ENCODE assay signal across 40 cellular contexts in the genomic region with DNA sequence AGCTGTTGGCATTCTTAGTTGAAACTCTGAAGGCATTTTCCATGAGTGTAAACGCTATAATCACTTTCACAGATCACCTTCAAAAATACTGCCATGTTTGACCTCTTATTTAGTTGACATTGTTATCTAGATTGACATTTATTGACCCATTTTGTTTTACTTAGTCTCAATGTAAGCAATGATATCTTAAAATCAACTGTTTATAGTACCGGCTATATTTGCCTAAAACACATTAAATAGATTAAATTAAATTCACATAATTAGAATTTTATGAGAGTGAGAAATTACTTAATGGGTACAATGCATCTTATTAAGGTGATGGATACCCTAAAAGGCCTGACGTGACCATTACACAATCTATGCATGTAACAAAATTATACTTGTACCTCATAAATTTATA.
"Had no signal": no experiment of that assay in that cellular context is flagged by ENCODE, and none has a peak within 500 bp of the region (broad histone marks: within the 10 kb centered on the region; RNA-seq: fewer than 3 reads in every experiment).

No MANE protein-coding gene starts in this region.

- ATAC-seq: activated CD4-positive, alpha-beta T cell treated with anti-CD3 and anti-CD28 coated beads for 36 hours; activated CD4-positive, CD25-positive, alpha-beta regulatory T cell treated with anti-CD3 and anti-CD28 coated beads, Interleukin-2, amount 50 U/mL, for 24 hours; activated CD8-positive, alpha-beta T cell treated with anti-CD3 and anti-CD28 coated beads, Interleukin-2, amount 10 ng/mL, durations not matched to agents 7 days and 5 days; activated naive CD8-positive, alpha-beta T cell treated with anti-CD3 and anti-CD28 coated beads, Interleukin-2, amount 50 U/mL, for 24 hours; activated T-cell treated with anti-CD3 and anti-CD28 coated beads, Interleukin-2, amount 50 U/mL, for 4 hours; activated T-cell treated with anti-CD3 and anti-CD28 coated beads, Interleukin-2, amount 50 U/mL, for 72 hours; activated T-helper 17 cell treated with anti-CD3 and anti-CD28 coated beads, Interleukin-2, amount 50 U/mL, for 72 hours; body of pancreas; WTC11 had no signal

- DNase-seq: activated CD4-positive, alpha-beta memory T cell treated with anti-CD3 and anti-CD28 coated beads, Interleukin-2, amount 10 ng/mL, durations not matched to agents 7 days and 5 days; activated CD4-positive, alpha-beta T cell treated with anti-CD3 and anti-CD28 coated beads for 1 hour; activated CD4-positive, alpha-beta T cell treated with anti-CD3 and anti-CD28 coated beads for 36 hours; activated CD4-positive, alpha-beta T cell treated with anti-CD3 and anti-CD28 coated beads for 48 hours; activated CD4-positive, alpha-beta T cell treated with anti-CD3 and anti-CD28 coated beads, Interleukin-2, amount 10 ng/mL, durations not matched to agents 7 days and 5 days; activated CD4-positive, alpha-beta T cell treated with anti-CD3 and anti-CD28 coated beads, Interleukin-2, amount 50 U/mL, for 48 hours; activated CD4-positive, CD25-positive, alpha-beta regulatory T cell; activated CD8-positive, alpha-beta memory T cell treated with anti-CD3 and anti-CD28 coated beads for 24 hours; activated CD8-positive, alpha-beta memory T cell treated with anti-CD3 and anti-CD28 coated beads, Interleukin-2, amount 50 U/mL, for 4 hours; activated CD8-positive, alpha-beta T cell treated with anti-CD3 and anti-CD28 coated beads, Interleukin-2, amount 10 ng/mL, durations not matched to agents 7 days and 5 days; activated effector memory CD4-positive, alpha-beta T cell treated with Interleukin-2 at 50 U/mL for 16 hours; activated gamma-delta T cell; activated naive CD4-positive, alpha-beta T cell treated with anti-CD3 and anti-CD28 coated beads, Interleukin-2, amount 10 ng/mL, durations not matched to agents 7 days and 5 days; activated naive CD4-positive, alpha-beta T cell treated with Interleukin-2 at 50 U/mL for 16 hours; activated naive CD8-positive, alpha-beta T cell treated with anti-CD3 and anti-CD28 coated beads, Interleukin-2, amount 10 ng/mL, durations not matched to agents 7 days and 5 days; activated naive CD8-positive, alpha-beta T cell treated with anti-CD3 and anti-CD28 coated beads, Interleukin-2, amount 50 U/mL, for 24 hours; activated T-cell treated with anti-CD3 and anti-CD28 coated beads for 4 hours; activated T-cell treated with anti-CD3 and anti-CD28 coated beads, Interleukin-2, amount 50 U/mL, for 1 hour; activated T-cell treated with anti-CD3 and anti-CD28 coated beads, Interleukin-2, amount 50 U/mL, for 4 hours; activated T-cell treated with anti-CD3 and anti-CD28 coated beads, Interleukin-2, amount 50 U/mL, for 72 hours; amygdala; anterior cingulate cortex; body of pancreas; brain microvascular endothelial cell; central memory CD4-positive, alpha-beta T cell; T-helper 1 cell; T-helper 2 cell; T-helper 9 cell; WERI-Rb-1 had no signal

- H3K27ac ChIP-seq: ascending aorta, body of pancreas, brain microvascular endothelial cell, breast epithelium, WERI-Rb-1 had no signal

- H3K27me3 Mint-ChIP-seq: activated CD4-positive, alpha-beta memory T cell treated with anti-CD3 and anti-CD28 coated beads, Interleukin-2, amount 10 ng/mL, durations not matched to agents 7 days and 5 days; activated CD4-positive, alpha-beta T cell treated with anti-CD3 and anti-CD28 coated beads for 36 hours; activated CD4-positive, alpha-beta T cell treated with anti-CD3 and anti-CD28 coated beads, Interleukin-2, amount 10 ng/mL, durations not matched to agents 7 days and 5 days; activated naive CD4-positive, alpha-beta T cell treated with anti-CD3 and anti-CD28 coated beads, Interleukin-2, amount 10 ng/mL, durations not matched to agents 7 days and 5 days; activated naive CD4-positive, alpha-beta T cell treated with anti-CD3 and anti-CD28 coated beads, Interleukin-2, amount 50 U/mL, for 24 hours; activated naive CD8-positive, alpha-beta T cell; activated naive CD8-positive, alpha-beta T cell treated with anti-CD3 and anti-CD28 coated beads, Interleukin-2, amount 10 ng/mL, durations not matched to agents 7 days and 5 days; activated naive CD8-positive, alpha-beta T cell treated with anti-CD3 and anti-CD28 coated beads, Interleukin-2, amount 50 U/mL, for 24 hours; activated T-helper 17 cell treated with anti-CD3 and anti-CD28 coated beads, Interleukin-2, amount 50 U/mL, for 72 hours had no signal

- H3K4me3 ChIP-seq: ascending aorta, body of pancreas, breast epithelium had no signal

- H3K4me1 Mint-ChIP-seq: activated CD4-positive, alpha-beta memory T cell treated with anti-CD3 and anti-CD28 coated beads, Interleukin-2, amount 10 ng/mL, durations not matched to agents 7 days and 5 days; activated CD4-positive, alpha-beta T cell treated with anti-CD3 and anti-CD28 coated beads for 36 hours; activated CD4-positive, alpha-beta T cell treated with anti-CD3 and anti-CD28 coated beads, Interleukin-2, amount 10 ng/mL, durations not matched to agents 7 days and 5 days; activated naive CD4-positive, alpha-beta T cell treated with anti-CD3 and anti-CD28 coated beads, Interleukin-2, amount 10 ng/mL, durations not matched to agents 7 days and 5 days; activated naive CD4-positive, alpha-beta T cell treated with anti-CD3 and anti-CD28 coated beads, Interleukin-2, amount 50 U/mL, for 24 hours; activated naive CD8-positive, alpha-beta T cell treated with anti-CD3 and anti-CD28 coated beads, Interleukin-2, amount 10 ng/mL, durations not matched to agents 7 days and 5 days; activated naive CD8-positive, alpha-beta T cell treated with anti-CD3 and anti-CD28 coated beads, Interleukin-2, amount 50 U/mL, for 24 hours; activated T-helper 17 cell treated with anti-CD3 and anti-CD28 coated beads, Interleukin-2, amount 50 U/mL, for 72 hours had no signal

- H3K9me3 Mint-ChIP-seq: activated CD4-positive, alpha-beta memory T cell treated with anti-CD3 and anti-CD28 coated beads, Interleukin-2, amount 10 ng/mL, durations not matched to agents 7 days and 5 days; activated CD4-positive, alpha-beta T cell treated with anti-CD3 and anti-CD28 coated beads, Interleukin-2, amount 10 ng/mL, durations not matched to agents 7 days and 5 days; activated naive CD4-positive, alpha-beta T cell treated with anti-CD3 and anti-CD28 coated beads, Interleukin-2, amount 10 ng/mL, durations not matched to agents 7 days and 5 days; activated naive CD4-positive, alpha-beta T cell treated with anti-CD3 and anti-CD28 coated beads, Interleukin-2, amount 50 U/mL, for 24 hours; activated naive CD8-positive, alpha-beta T cell treated with anti-CD3 and anti-CD28 coated beads, Interleukin-2, amount 10 ng/mL, durations not matched to agents 7 days and 5 days; activated T-cell treated with anti-CD3 and anti-CD28 coated beads, Interleukin-2, amount 50 U/mL, for 72 hours; activated T-helper 1 cell treated with anti-CD3 and anti-CD28 coated beads, Interleukin-12 subunit alpha, Interleukin-12 subunit beta, Interleukin-2, Interleukin-4 antibody, amounts not matched to agents 30 ng/mL and 10 ng/mL and 1 ng/mL, durations not matched to agents 14 hours and 24 hours and 36 hours; activated T-helper 17 cell treated with anti-CD3 and anti-CD28 coated beads, Interleukin-2, amount 50 U/mL, for 72 hours; T-helper 1 cell treated with Interleukin-12 subunit alpha and Interleukin-12 subunit beta and Interleukin-4 antibody, amounts not matched to agents 30 μg/mL and 1 μg/mL, for 36 hours; T-helper 2 cell treated with Interferon-gamma antibody and Interleukin-4, amounts not matched to agents 5 μg/mL and 100 μg/mL, for 36 hours had no signal

- H3K9me3 ChIP-seq: ascending aorta, body of pancreas, breast epithelium had no signal

- H3K36me3 ChIP-seq: ascending aorta, brain microvascular endothelial cell, breast epithelium, WERI-Rb-1 had no signal

- H3K4me3 Mint-ChIP-seq: activated CD4-positive, alpha-beta memory T cell treated with anti-CD3 and anti-CD28 coated beads, Interleukin-2, amount 10 ng/mL, durations not matched to agents 7 days and 5 days; activated CD4-positive, alpha-beta T cell treated with anti-CD3 and anti-CD28 coated beads for 36 hours; activated CD4-positive, alpha-beta T cell treated with anti-CD3 and anti-CD28 coated beads, Interleukin-2, amount 10 ng/mL, durations not matched to agents 7 days and 5 days; activated CD8-positive, alpha-beta T cell treated with anti-CD3 and anti-CD28 coated beads, Interleukin-2, amount 10 ng/mL, durations not matched to agents 7 days and 5 days; activated naive CD4-positive, alpha-beta T cell treated with anti-CD3 and anti-CD28 coated beads, Interleukin-2, amount 10 ng/mL, durations not matched to agents 7 days and 5 days; activated naive CD4-positive, alpha-beta T cell treated with anti-CD3 and anti-CD28 coated beads, Interleukin-2, amount 50 U/mL, for 24 hours; activated naive CD8-positive, alpha-beta T cell; activated naive CD8-positive, alpha-beta T cell treated with anti-CD3 and anti-CD28 coated beads, Interleukin-2, amount 10 ng/mL, durations not matched to agents 7 days and 5 days; activated naive CD8-positive, alpha-beta T cell treated with anti-CD3 and anti-CD28 coated beads, Interleukin-2, amount 50 U/mL, for 24 hours; activated T-cell treated with anti-CD3 and anti-CD28 coated beads, Interleukin-2, amount 50 U/mL, for 4 hours; activated T-cell treated with anti-CD3 and anti-CD28 coated beads, Interleukin-2, amount 50 U/mL, for 72 hours; activated T-helper 1 cell treated with anti-CD3 and anti-CD28 coated beads, Interleukin-12 subunit alpha, Interleukin-12 subunit beta, Interleukin-2, Interleukin-4 antibody, amounts not matched to agents 30 ng/mL and 10 ng/mL and 1 ng/mL, durations not matched to agents 14 hours and 24 hours and 36 hours; activated T-helper 17 cell treated with anti-CD3 and anti-CD28 coated beads, Interleukin-2, amount 50 U/mL, for 72 hours; T-helper 1 cell treated with Interleukin-12 subunit alpha and Interleukin-12 subunit beta and Interleukin-4 antibody, amounts not matched to agents 30 μg/mL and 1 μg/mL, for 36 hours; T-helper 2 cell treated with Interferon-gamma antibody and Interleukin-4, amounts not matched to agents 5 μg/mL and 100 μg/mL, for 36 hours; WTC11 had no signal

- H3K4me1 ChIP-seq: ascending aorta, body of pancreas, breast epithelium had no signal

- FAIRE-seq: TTC549 had no signal

- H3K36me3 Mint-ChIP-seq: activated naive CD4-positive, alpha-beta T cell treated with anti-CD3 and anti-CD28 coated beads, Interleukin-2, amount 10 ng/mL, durations not matched to agents 7 days and 5 days; activated naive CD4-positive, alpha-beta T cell treated with anti-CD3 and anti-CD28 coated beads, Interleukin-2, amount 50 U/mL, for 24 hours; activated naive CD8-positive, alpha-beta T cell; activated naive CD8-positive, alpha-beta T cell treated with anti-CD3 and anti-CD28 coated beads, Interleukin-2, amount 10 ng/mL, durations not matched to agents 7 days and 5 days; WTC11 had no signal

- H3K27ac Mint-ChIP-seq: activated CD4-positive, alpha-beta memory T cell treated with anti-CD3 and anti-CD28 coated beads, Interleukin-2, amount 10 ng/mL, durations not matched to agents 7 days and 5 days; activated CD4-positive, alpha-beta T cell treated with anti-CD3 and anti-CD28 coated beads for 36 hours; activated CD4-positive, alpha-beta T cell treated with anti-CD3 and anti-CD28 coated beads, Interleukin-2, amount 10 ng/mL, durations not matched to agents 7 days and 5 days; activated CD8-positive, alpha-beta T cell treated with anti-CD3 and anti-CD28 coated beads, Interleukin-2, amount 10 ng/mL, durations not matched to agents 7 days and 5 days; activated naive CD4-positive, alpha-beta T cell treated with anti-CD3 and anti-CD28 coated beads, Interleukin-2, amount 10 ng/mL, durations not matched to agents 7 days and 5 days; activated naive CD4-positive, alpha-beta T cell treated with anti-CD3 and anti-CD28 coated beads, Interleukin-2, amount 50 U/mL, for 24 hours; activated naive CD8-positive, alpha-beta T cell; activated naive CD8-positive, alpha-beta T cell treated with anti-CD3 and anti-CD28 coated beads, Interleukin-2, amount 10 ng/mL, durations not matched to agents 7 days and 5 days; activated naive CD8-positive, alpha-beta T cell treated with anti-CD3 and anti-CD28 coated beads, Interleukin-2, amount 50 U/mL, for 24 hours; activated T-cell treated with anti-CD3 and anti-CD28 coated beads, Interleukin-2, amount 50 U/mL, for 72 hours; activated T-helper 1 cell treated with anti-CD3 and anti-CD28 coated beads, Interleukin-12 subunit alpha, Interleukin-12 subunit beta, Interleukin-2, Interleukin-4 antibody, amounts not matched to agents 30 ng/mL and 10 ng/mL and 1 ng/mL, durations not matched to agents 14 hours and 24 hours and 36 hours; activated T-helper 17 cell treated with anti-CD3 and anti-CD28 coated beads, Interleukin-2, amount 50 U/mL, for 72 hours; T-helper 1 cell treated with Interleukin-12 subunit alpha and Interleukin-12 subunit beta and Interleukin-4 antibody, amounts not matched to agents 30 μg/mL and 1 μg/mL, for 36 hours; T-helper 2 cell treated with Interferon-gamma antibody and Interleukin-4, amounts not matched to agents 5 μg/mL and 100 μg/mL, for 36 hours; WTC11 had no signal
